Comparison of ENCODE assay signal across 24 cellular contexts in the genomic region with DNA sequence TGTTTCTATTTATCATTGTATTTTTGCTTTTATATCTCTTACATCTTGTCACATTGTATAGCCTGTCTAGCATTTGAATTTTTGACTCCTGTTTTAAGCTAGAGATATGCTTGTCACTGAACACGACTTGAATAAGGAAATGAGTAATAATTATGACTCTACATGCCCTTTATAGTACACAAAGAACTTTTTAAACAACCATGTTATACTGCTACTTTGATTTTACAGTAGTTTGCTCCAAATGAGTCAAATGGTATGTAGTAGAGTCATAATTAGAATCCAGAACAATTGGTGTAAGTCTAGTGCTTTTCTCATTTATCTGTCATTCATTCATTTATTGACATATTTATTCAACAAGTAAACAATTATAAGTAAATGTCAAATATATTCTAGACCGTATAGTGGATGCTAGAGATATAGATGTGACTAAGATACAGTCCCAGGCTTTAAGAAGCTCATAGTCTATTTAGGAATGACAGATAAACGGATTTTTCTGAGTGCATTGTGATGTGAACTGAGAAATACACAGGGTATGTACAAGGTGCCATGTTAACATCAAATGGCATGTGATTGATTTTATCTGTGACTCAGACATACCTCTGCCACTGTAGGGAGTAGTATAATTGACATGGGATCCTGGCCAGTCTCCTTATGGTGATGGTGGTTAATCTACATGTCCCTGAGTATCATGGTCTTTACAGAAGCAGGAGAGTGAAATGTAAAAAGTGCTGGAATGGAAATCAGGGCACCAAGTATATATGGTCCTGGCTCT.
"Had no signal": no experiment of that assay in that cellular context is flagged by ENCODE, and none has a peak within 500 bp of the region (broad histone marks: within the 10 kb centered on the region; RNA-seq: fewer than 3 reads in every experiment).

No MANE protein-coding gene starts in this region.

- H3K4me1 ChIP-seq: adrenal gland, heart left ventricle, left ventricle myocardium inferior, spleen, tibial artery had no signal

- H3K4me3 Mint-ChIP-seq: activated naive CD4-positive, alpha-beta T cell treated with anti-CD3 and anti-CD28 coated beads, Interleukin-2, amount 50 U/mL, for 24 hours; activated T-cell treated with anti-CD3 and anti-CD28 coated beads, Interleukin-2, amount 50 U/mL, for 72 hours; effector memory CD8-positive, alpha-beta T cell; nephron progenitor cell; T-helper 17 cell had no signal

- H3K36me3 ChIP-seq: adrenal gland, cardiac muscle cell, heart left ventricle, left ventricle myocardium inferior, sigmoid colon, spleen, tibial artery had no signal

- H3K27ac ChIP-seq: adrenal gland, cardiac muscle cell, epithelial cell of prostate, heart left ventricle, left ventricle myocardium inferior, sigmoid colon, spleen, tibial artery, VCaP had no signal

- H3K27me3 ChIP-seq: adrenal gland, cardiac muscle cell, heart left ventricle, sigmoid colon, spleen, tibial artery had no signal

- DNase-seq: activated CD4-positive, CD25-positive, alpha-beta regulatory T cell treated with anti-CD3 and anti-CD28 coated beads, Interleukin-2, amount 50 U/mL, for 72 hours; activated CD8-positive, alpha-beta memory T cell treated with anti-CD3 and anti-CD28 coated beads for 24 hours; activated CD8-positive, alpha-beta memory T cell treated with anti-CD3 and anti-CD28 coated beads, Interleukin-2, amount 50 U/mL, for 48 hours; activated effector memory CD4-positive, alpha-beta T cell treated with anti-CD3 and anti-CD28 coated beads, Interleukin-2, amount 50 U/mL, for 16 hours; activated T-cell treated with anti-CD3 and anti-CD28 coated beads, Interleukin-2, amount 50 U/mL, for 72 hours; adrenal gland; effector memory CD8-positive, alpha-beta T cell; heart left ventricle; kidney glomerular epithelial cell; left ventricle myocardium inferior; mammary epithelial cell; midbrain; nephron progenitor cell; nucleus accumbens; sigmoid colon; spleen; stimulated activated CD8-positive, alpha-beta memory T cell treated with anti-CD3 and anti-CD28 coated beads, Interleukin-4, amount 100 ng/mL, for 48 hours; stimulated activated naive CD4-positive, alpha-beta T cell treated with Interleukin-2 at 50 U/mL for 16 hours; T-helper 17 cell; tibial artery had no signal

- H3K9me3 ChIP-seq: adrenal gland, heart left ventricle, sigmoid colon, spleen, tibial artery had no signal

- ATAC-seq: activated T-cell treated with anti-CD3 and anti-CD28 coated beads, Interleukin-2, amount 50 U/mL, for 72 hours; effector memory CD8-positive, alpha-beta T cell; heart left ventricle; T-helper 17 cell had no signal

- H3K27ac Mint-ChIP-seq: activated naive CD4-positive, alpha-beta T cell treated with anti-CD3 and anti-CD28 coated beads, Interleukin-2, amount 50 U/mL, for 24 hours; activated T-cell treated with anti-CD3 and anti-CD28 coated beads, Interleukin-2, amount 50 U/mL, for 72 hours; effector memory CD8-positive, alpha-beta T cell; T-helper 17 cell had no signal

- H3K27me3 Mint-ChIP-seq: effector memory CD8-positive, alpha-beta T cell; T-helper 17 cell had no signal

- H3K4me3 ChIP-seq: adrenal gland, cardiac muscle cell, heart left ventricle, left ventricle myocardium inferior, sigmoid colon, spleen, tibial artery had no signal

- H3K4me1 Mint-ChIP-seq: activated naive CD4-positive, alpha-beta T cell treated with anti-CD3 and anti-CD28 coated beads, Interleukin-2, amount 50 U/mL, for 24 hours; T-helper 17 cell had no signal

- H3K9me3 Mint-ChIP-seq: activated naive CD4-positive, alpha-beta T cell treated with anti-CD3 and anti-CD28 coated beads, Interleukin-2, amount 50 U/mL, for 24 hours had no signal

- H3K36me3 Mint-ChIP-seq: activated naive CD4-positive, alpha-beta T cell treated with anti-CD3 and anti-CD28 coated beads, Interleukin-2, amount 50 U/mL, for 24 hours had no signal
